In genomic region chr2:161243312-161243711, GRCh38 we compare ENCODE assay signal across 10 cellular contexts.
A peak's percentile ranks its signal among the peaks of the same experiment; 100 is the strongest.
DNase-seq lines count a peak whose midpoint lies in the region; ATAC-seq and TF ChIP-seq lines count a peak whose summit lies in the region.
"Had no signal": no experiment of that assay in that cellular context is flagged by ENCODE, and none has a peak within 500 bp of the region (broad histone marks: within the 10 kb centered on the region; RNA-seq: fewer than 3 reads in every experiment).

No MANE protein-coding gene starts in this region.

- in situ Hi-C loops in KBM-7 (cut with MboI; ENCODE audit: low pct_unique_long_range_greater_than_20kb, low sequenced_read_pairs) = no loop called here

- H3K36me3 ChIP-seq in endocrine pancreas (ENCODE audit: control insufficient read depth, insufficient read depth, low read length) = no peaks in the 10 kb centered on the region

- TF ChIP-seq POLR2A in erythroblast (IDR thresholded peaks at IDR 0.05; ENCODE audit: low read length) = no peak

- peak; percentile 46 for DNase-seq in GM10266 (ENCODE audit: extremely low spot score)
- no peak for DNase-seq in NK-92 (lab: John Stamatoyannopoulos, UW; ENCODE audit: unreplicated experiment)
- no peak for DNase-seq in stimulated activated CD4-positive, alpha-beta T cell treated with anti-CD3 and anti-CD28 coated beads, Interleukin-4, amount 100 ng/mL, for 24 hours
- no peak for DNase-seq in KBM-7
- DNase-seq in erythroblast (lab: John Stamatoyannopoulos, UW) = no peak

- H3K4me3 ChIP-seq in endocrine pancreas (ENCODE audit: control insufficient read depth, insufficient read depth, low read length) = peak overlapping the region; percentile 66

- TF ChIP-seq CTCF in GM10266 (IDR thresholded peaks at IDR 0.05; ENCODE audit: control insufficient read depth, insufficient read depth, low read depth, missing control alignments) = no peak

- H3K9ac ChIP-seq in endocrine pancreas (ENCODE audit: control insufficient read depth, insufficient read depth, low read length) = no peak overlapping the region
- H3K9ac ChIP-seq: KMS-11 had no signal

- peak; percentile 39 for ATAC-seq in GM19438 (IDR thresholded peaks at IDR 0.05; ENCODE audit: low read depth, unreplicated experiment)
- peak; percentile 52 for ATAC-seq in HG03378 (IDR thresholded peaks at IDR 0.05; ENCODE audit: unreplicated experiment)
- ATAC-seq: activated CD4-positive, CD25-positive, alpha-beta regulatory T cell treated with anti-CD3 and anti-CD28 coated beads, Interleukin-2, amount 50 U/mL, for 24 hours had no signal

- H3K9me3 ChIP-seq in endocrine pancreas (ENCODE audit: control insufficient read depth, low read length) = no peaks in the 10 kb centered on the region

- no peaks in the 10 kb centered on the region for H3K27me3 ChIP-seq in endocrine pancreas (ENCODE audit: control insufficient read depth, insufficient read depth, low read length)

- peaks cover 5% of the 10 kb centered on the region for H3K4me1 ChIP-seq in endocrine pancreas (ENCODE audit: control insufficient read depth, insufficient read depth, low read length)
